In genomic region chr12:34033628-34034296, GRCh38 we compare ENCODE assay signal across 8 cellular contexts. TPM values are rescaled to one million over a fixed set of nuclear protein-coding genes. Genes with fewer than 3 reads are reported as not detected.
A peak's percentile ranks its signal among the peaks of the same experiment; 100 is the strongest.
DNase-seq lines count a peak whose midpoint lies in the region; ATAC-seq, FAIRE-seq and TF ChIP-seq lines count a peak whose summit lies in the region.
"Had no signal": no experiment of that assay in that cellular context is flagged by ENCODE, and none has a peak within 500 bp of the region (broad histone marks: within the 10 kb centered on the region; RNA-seq: fewer than 3 reads in every experiment).

No MANE protein-coding gene starts in this region.

- DNase-seq in GM03348 (ENCODE audit: low spot score) = peak; percentile 11
- peak; percentile 31 for DNase-seq in M059J (ENCODE audit: low read depth)
- peak; percentile 35 for DNase-seq in bronchial epithelial cell (ENCODE audit: low read depth)
- no peak for DNase-seq in activated T-cell treated with anti-CD3 and anti-CD28 coated beads for 4 hours

- H3K9me3 Mint-ChIP-seq in nephron = no peaks in the 10 kb centered on the region

- no peak overlapping the region for H3K27ac Mint-ChIP-seq in nephron

- H3K4me3 Mint-ChIP-seq in nephron = no peak overlapping the region

- no peaks in the 10 kb centered on the region for H3K27me3 ChIP-seq in bronchial epithelial cell (ENCODE audit: control insufficient read depth, insufficient read depth, low read length)
- H3K27me3 ChIP-seq: neutrophil had no signal

- no peaks in the 10 kb centered on the region for H3K4me1 Mint-ChIP-seq in nephron

- H3K27me3 Mint-ChIP-seq in nephron (ENCODE audit: low read depth) = no peaks in the 10 kb centered on the region

- no peak for TF ChIP-seq CTCF in bronchial epithelial cell (IDR thresholded peaks at IDR 0.05; ENCODE audit: insufficient read depth, low read length, severe bottlenecking)
- TF ChIP-seq CTCF in nephron (IDR thresholded peaks at IDR 0.05; ENCODE audit: unreplicated experiment in 3 of 3) = peak; percentile 43 to 62 (median 44)

- no peak for ATAC-seq in HG03108 (IDR thresholded peaks at IDR 0.05; ENCODE audit: unreplicated experiment)
- no peak for ATAC-seq in GM21786 (IDR thresholded peaks at IDR 0.05; ENCODE audit: unreplicated experiment)

- FAIRE-seq in bronchial epithelial cell (lab: Jason Lieb, UNC) = no peak

- no peak overlapping the region for H3K4me3 ChIP-seq in bronchial epithelial cell (ENCODE audit: low read depth, low read length)

- H3K36me3 ChIP-seq in bronchial epithelial cell (ENCODE audit: control insufficient read depth, insufficient read depth, low read length) = no peaks in the 10 kb centered on the region
- H3K36me3 ChIP-seq: neutrophil had no signal

- no peaks in the 10 kb centered on the region for H3K36me3 Mint-ChIP-seq in nephron (ENCODE audit: low read depth)

RNA-seq across cellular contexts. Expression of gene ALG10, which starts 11.5 kb away (rescaled TPM):
- 8.2 and 8.5 TPM in 2 replicates for total RNA-seq in M059J (2014; rRNA removed; shearing (Covaris generic))
- 2.6 and 6.0 TPM in 2 replicates for total RNA-seq in bronchial epithelial cell
